Comparison of ENCODE assay signal across 29 cellular contexts in genomic region chr12:5787828-5788227, GRCh38.
"Had no signal": no experiment of that assay in that cellular context is flagged by ENCODE, and none has a peak within 500 bp of the region (broad histone marks: within the 10 kb centered on the region; RNA-seq: fewer than 3 reads in every experiment).

No MANE protein-coding gene starts in this region.

- H3K27ac ChIP-seq: heart right ventricle, hepatocyte, left lung, neural progenitor cell, neutrophil, parathyroid adenoma, psoas muscle, right lobe of liver, testis, thyroid gland, transverse colon, upper lobe of right lung had no signal

- ATAC-seq: heart right ventricle; left colon; left lung; natural killer cell; psoas muscle; right lobe of liver; stimulated activated memory B cell treated with anti-CD40 and anti-IgM and Interleukin-4, amounts not matched to agents 10 μg/mL and 1 μg/mL and 100 μg/mL, for 72 hours; stimulated activated naive CD8-positive, alpha-beta T cell treated with anti-CD3 and anti-CD28 coated beads, Interleukin-15, amount 100 ng/mL, for 72 hours; upper lobe of right lung had no signal

- DNase-seq: heart right ventricle; kidney glomerular epithelial cell; left colon; left lung; mesendoderm; naive B cell; natural killer cell; nephron progenitor cell; occipital lobe; psoas muscle; right lobe of liver; stimulated activated CD4-positive, alpha-beta T cell treated with anti-CD3 and anti-CD28 coated beads, Interleukin-1b, Interleukin-23, amount 100 ng/mL, for 48 hours; stimulated activated CD4-positive, alpha-beta T cell treated with anti-CD3 and anti-CD28 coated beads, Interleukin-2, amount 100 ng/mL, for 48 hours; stimulated activated CD4-positive, alpha-beta T cell treated with anti-CD3 and anti-CD28 coated beads, Interleukin-4, amount 100 ng/mL, for 4 hours; stimulated activated CD8-positive, alpha-beta memory T cell treated with anti-CD3 and anti-CD28 coated beads, Interleukin-4, amount 100 ng/mL, for 48 hours; stimulated activated naive CD4-positive, alpha-beta T cell treated with Interleukin-2 at 50 U/mL for 16 hours; stimulated activated naive CD8-positive, alpha-beta T cell treated with anti-CD3 and anti-CD28 coated beads, Interleukin-15, amount 100 ng/mL, for 72 hours; testis; thyroid gland; transverse colon; upper lobe of right lung had no signal

- H3K4me2 ChIP-seq: hepatocyte, neural progenitor cell, smooth muscle cell had no signal

- H3K27me3 ChIP-seq: neural progenitor cell, right lobe of liver, testis, thyroid gland, transverse colon had no signal

- FAIRE-seq: keratinocyte had no signal

- H3K79me2 ChIP-seq: hepatocyte, parathyroid adenoma had no signal

- H3K4me1 ChIP-seq: heart right ventricle, left lung, parathyroid adenoma, psoas muscle, right lobe of liver, testis, thyroid gland, transverse colon, upper lobe of right lung had no signal

- H3K9me3 ChIP-seq: heart right ventricle, left lung, neutrophil, psoas muscle, right lobe of liver, testis, thyroid gland, transverse colon, upper lobe of right lung had no signal

- H2AFZ ChIP-seq: hepatocyte, neural progenitor cell, parathyroid adenoma had no signal

- H3K36me3 ChIP-seq: left lung, neural progenitor cell, neutrophil, right lobe of liver, thyroid gland, transverse colon, upper lobe of right lung had no signal

- H3K9ac ChIP-seq: neural progenitor cell, parathyroid adenoma had no signal

- H3K4me3 ChIP-seq: heart right ventricle, hepatocyte, left lung, lung, neural progenitor cell, psoas muscle, right lobe of liver, smooth muscle cell, testis, thyroid gland, transverse colon, upper lobe of right lung had no signal
